ENCODE assay signal across 13 cellular contexts in genomic region chr17:39626171-39626670, GRCh38. TPM values are rescaled to one million over a fixed set of nuclear protein-coding genes. Genes with fewer than 3 reads are reported as not detected.
DNase-seq lines count a peak whose midpoint lies in the region; ATAC-seq, FAIRE-seq and TF ChIP-seq lines count a peak whose summit lies in the region.
"Had no signal": no experiment of that assay in that cellular context is flagged by ENCODE, and none has a peak within 500 bp of the region (broad histone marks: within the 10 kb centered on the region; RNA-seq: fewer than 3 reads in every experiment).

No MANE protein-coding gene starts in this region.

- H3K36me3 ChIP-seq in duodenal mucosa (ENCODE audit: control insufficient read depth in 1 of 2, insufficient read depth in 2 of 2, low read length in 2 of 2) (no peaks in the 10 kb centered on the region), neural progenitor cell (no peaks in the 10 kb centered on the region)

- peak in 2 of 3 experiments; percentile 28 to 30 for DNase-seq in NCI-H1417 (lab: John Stamatoyannopoulos, UW)
- no peak for DNase-seq in NCI-H1417 treated with DMSO at 0.1 percent for 48 hours (lab: John Stamatoyannopoulos, UW)
- DNase-seq in HTR-8/SVneo (ENCODE audit: insufficient read length, low spot score) = no peak
- DNase-seq in neural progenitor cell (ENCODE audit: low spot score) = no peak
- no peak for DNase-seq in AG08396 (ENCODE audit: low spot score)
- DNase-seq: NCI-H524 had no signal

- ATAC-seq in GM18868 (IDR thresholded peaks at IDR 0.05; ENCODE audit: unreplicated experiment) (no peak), HG03135 (IDR thresholded peaks at IDR 0.05; ENCODE audit: unreplicated experiment) (no peak)

- H3K36me3 Mint-ChIP-seq in neural progenitor cell = no peaks in the 10 kb centered on the region

- H3K4me3 ChIP-seq in duodenal mucosa (ENCODE audit: low read depth in 1 of 2, low read length in 2 of 2) (peak overlapping the region; percentile 18 to 58), neural progenitor cell (peak overlapping the region; percentile 67)

- H3K27ac ChIP-seq in duodenal mucosa (ENCODE audit: low read depth, low read length) = no peak overlapping the region
- no peak overlapping the region for H3K27ac ChIP-seq in neural progenitor cell
- H3K27ac ChIP-seq: 22Rv1 had no signal

- H2AFZ ChIP-seq in neural progenitor cell (replicated peaks) = no peak overlapping the region

- H3K79me2 ChIP-seq in neural progenitor cell (ENCODE audit: low read depth) = no peaks in the 10 kb centered on the region

- H3K27me3 ChIP-seq in duodenal mucosa (ENCODE audit: control insufficient read depth in 1 of 2, insufficient read depth in 2 of 2, low read length in 2 of 2) = peaks cover 2 to 4% of the 10 kb centered on the region in 2 donors
- H3K27me3 ChIP-seq in neural progenitor cell = peaks cover 70% of the 10 kb centered on the region

- peaks cover 13% of the 10 kb centered on the region for H4K20me1 ChIP-seq in neural progenitor cell (ENCODE audit: low read depth)

- H3K27me3 Mint-ChIP-seq in neural progenitor cell (ENCODE audit: insufficient read depth, low read depth) = peaks cover 52% of the 10 kb centered on the region

- H3K9ac ChIP-seq in duodenal mucosa (ENCODE audit: low read depth in 1 of 2, low read length in 2 of 2) (peak overlapping the region; percentile 20 to 75), neural progenitor cell (no peak overlapping the region)

- no peak for TF ChIP-seq CTCF in neural progenitor cell (IDR thresholded peaks at IDR 0.05)

- H3K4me1 ChIP-seq in duodenal mucosa (ENCODE audit: control insufficient read depth in 1 of 2, insufficient read depth in 2 of 2, low read length in 2 of 2) (peaks cover 49 to 52% of the 10 kb centered on the region in 2 donors), neural progenitor cell (peaks cover 28% of the 10 kb centered on the region)

- H3K4me3 Mint-ChIP-seq in neural progenitor cell = peak overlapping the region; percentile 80

- H3K9me3 Mint-ChIP-seq in neural progenitor cell = no peaks in the 10 kb centered on the region

- no peak overlapping the region for H3K27ac Mint-ChIP-seq in neural progenitor cell

- H3F3A ChIP-seq in neural progenitor cell (ENCODE audit: low read depth) = peaks cover 27% of the 10 kb centered on the region

- H3K4me2 ChIP-seq in neural progenitor cell = peak overlapping the region; percentile 100

- H3K9me3 ChIP-seq in duodenal mucosa (ENCODE audit: control insufficient read depth in 1 of 2, low read length in 2 of 2) (no peaks in the 10 kb centered on the region), neural progenitor cell (ENCODE audit: low read depth) (no peaks in the 10 kb centered on the region)

- peak; percentile 94 for FAIRE-seq in HTR-8/SVneo (lab: Jason Lieb, UNC)
- FAIRE-seq: colon, GM18507 had no signal

- peaks cover 28% of the 10 kb centered on the region for H3K4me1 Mint-ChIP-seq in neural progenitor cell

RNA-seq across cellular contexts. Expression of gene PPP1R1B, which starts 0.5 kb away (rescaled TPM):
- total RNA-seq in neural progenitor cell (ENCODE audit: low replicate concordance) = 0.90 TPM in 1 of 2 replicates, not detected in the other

RNA-seq across cellular contexts. Expression of gene STARD3, which starts 10.7 kb away (rescaled TPM):
- total RNA-seq in neural progenitor cell (ENCODE audit: low replicate concordance) = 21.5 and 54.9 TPM in 2 replicates

RNA-seq across cellular contexts. Expression of gene NEUROD2, which starts 18.5 kb away (rescaled TPM):
- total RNA-seq in neural progenitor cell (ENCODE audit: low replicate concordance) = not detected in 2 replicates
- total RNA-seq: SK-MEL-5 had no signal

RNA-seq across cellular contexts. Expression of gene TCAP, which starts 38.9 kb away (rescaled TPM):
- 0.19 and 1.3 TPM in 2 replicates for total RNA-seq in neural progenitor cell (ENCODE audit: low replicate concordance)

RNA-seq across cellular contexts. Expression of gene PNMT, which starts 42.0 kb away (rescaled TPM):
- 0.28 TPM in 1 of 2 replicates, not detected in the other for total RNA-seq in neural progenitor cell (ENCODE audit: low replicate concordance)
- total RNA-seq: SK-MEL-5 had no signal

Comparison
In these comparisons a context has a peak if more than half of its experiments do, and no peak if none do; other contexts are left out.
1. DNase-seq: peak in NCI-H1417 (2 of 3); none in NCI-H1417 treated with DMSO at 0.1 percent for 48 hours (single experiment), HTR-8/SVneo (single experiment), neural progenitor cell (single experiment) and AG08396 (single experiment).